1 cellular context compared by ENCODE assay signal in genomic region chr15:75982468-75982867, GRCh38.
TF ChIP-seq lines count a peak whose summit lies in the region.

No MANE protein-coding gene starts in this region.

TF ChIP-seq in WTC11, 78 proteins besides CTCF, POLR2A, EP300 and RAD21 (continued from another document):
- TF ChIP-seq ZSCAN18 (CRISPR knock-in tag; IDR thresholded peaks at IDR 0.05) (no peak), ZNF219 (CRISPR knock-in tag; IDR thresholded peaks at IDR 0.05; ENCODE audit: borderline replicate concordance) (no peak), SMAD3 (CRISPR knock-in tag; IDR thresholded peaks at IDR 0.05; ENCODE audit: borderline replicate concordance) (no peak), ZNF423 (CRISPR knock-in tag; IDR thresholded peaks at IDR 0.05) (no peak)
